In the genomic region with DNA sequence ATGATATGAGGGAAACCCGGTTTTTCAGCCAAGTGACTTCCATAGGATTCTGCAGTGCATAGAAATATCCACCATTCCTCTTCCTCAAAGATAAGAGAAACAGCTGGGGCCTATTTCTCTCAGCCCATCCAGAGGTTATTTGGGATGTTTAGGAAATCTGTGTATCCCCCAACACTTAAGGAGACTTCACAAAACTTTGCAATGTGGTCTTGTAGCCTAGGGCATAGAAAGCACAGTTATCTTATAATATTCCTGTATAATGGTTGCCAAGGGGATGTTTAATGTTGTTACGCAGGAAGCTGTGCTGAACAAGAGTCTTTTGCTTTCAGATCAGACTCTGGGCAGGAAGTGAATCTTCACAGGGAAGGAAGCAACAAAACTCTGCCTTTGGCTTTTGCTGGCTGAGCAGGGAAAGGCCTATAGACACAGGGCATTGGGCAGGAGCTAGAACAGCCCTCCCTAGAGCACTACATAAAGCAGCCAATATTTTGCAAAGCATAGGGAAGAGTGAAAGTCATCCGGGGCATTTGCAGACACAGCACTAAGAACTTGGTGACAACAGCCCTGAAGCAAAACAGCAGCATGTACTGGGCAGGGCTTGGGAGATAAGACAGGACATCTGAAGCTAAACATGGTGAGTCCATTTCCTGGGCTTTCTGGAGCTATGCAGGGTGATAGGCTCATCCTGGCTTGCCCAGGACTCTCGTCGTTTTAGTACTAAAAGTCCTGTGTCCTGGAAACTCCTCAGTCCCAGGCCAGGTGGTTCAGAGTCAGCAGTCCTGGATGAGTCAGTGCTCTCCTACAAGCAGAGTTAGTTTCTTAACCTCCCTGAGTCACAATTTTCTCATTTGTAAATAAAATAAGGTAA, we compare ENCODE assay signal across 8 cellular contexts. TPM values are rescaled to one million over a fixed set of nuclear protein-coding genes. Genes with fewer than 3 reads are reported as not detected.
DNase-seq lines count a peak whose midpoint lies in the region; ATAC-seq and TF ChIP-seq lines count a peak whose summit lies in the region.

No MANE protein-coding gene starts in this region.

- TF ChIP-seq EP300 in Ishikawa (IDR thresholded peaks at IDR 0.05; ENCODE audit: borderline replicate concordance), result no peak

- H3K9me3 Mint-ChIP-seq in activated CD4-positive, alpha-beta T cell treated with anti-CD3 and anti-CD28 coated beads, Interleukin-2, amount 10 ng/mL, durations not matched to agents 7 days and 5 days, result peaks cover 17% of the 10 kb centered on the region

- peak; percentile 5; the same call in 1 of the 2 replicates for TF ChIP-seq RAD21 in Ishikawa (IDR thresholded peaks at IDR 0.05; ENCODE audit: low read depth)

- H3K4me3 ChIP-seq in BLaER1 (no peak overlapping the region), fibroblast of pulmonary artery (replicated peaks; ENCODE audit: low read depth, low read length) (peak overlapping the region; percentile 43)

- peak; percentile 56 for DNase-seq in activated CD4-positive, alpha-beta T cell treated with anti-CD3 and anti-CD28 coated beads, Interleukin-2, amount 10 ng/mL, durations not matched to agents 7 days and 5 days
- DNase-seq in fibroblast of pulmonary artery (ENCODE audit: low read depth), result peak; percentile 84
- DNase-seq in pons (ENCODE audit: low spot score), result peak; percentile 51
- no peak for DNase-seq in effector CD8-positive, alpha-beta T cell (lab: John Stamatoyannopoulos, UW)
- no peak for DNase-seq in NCI-H128 (lab: John Stamatoyannopoulos, UW; ENCODE audit: unreplicated experiment)

- no peaks in the 10 kb centered on the region for H4K20me1 ChIP-seq in BLaER1

- peaks cover 14% of the 10 kb centered on the region for H3K27me3 Mint-ChIP-seq in activated CD4-positive, alpha-beta T cell treated with anti-CD3 and anti-CD28 coated beads, Interleukin-2, amount 10 ng/mL, durations not matched to agents 7 days and 5 days

- peaks cover 20% of the 10 kb centered on the region for H3K9me3 ChIP-seq in BLaER1

- POLR2A ChIA-PET in activated CD4-positive, alpha-beta T cell treated with anti-CD3 and anti-CD28 coated beads, Interleukin-2, amount 10 ng/mL, durations not matched to agents 7 days and 5 days (lab: Charles Lee), result no interaction called here

- peak overlapping the region; percentile 8; the same call in 1 of the 2 replicates for H3K27ac ChIP-seq in BLaER1

- no peaks in the 10 kb centered on the region for H3K36me3 ChIP-seq in BLaER1

- H3K4me2 ChIP-seq in BLaER1, result peak overlapping the region; percentile 61

- no peaks in the 10 kb centered on the region for H3K27me3 ChIP-seq in BLaER1

- ATAC-seq in HG02840 (IDR thresholded peaks at IDR 0.05; ENCODE audit: low FRiP score, unreplicated experiment), result no peak

- CTCF ChIA-PET in activated CD4-positive, alpha-beta T cell treated with anti-CD3 and anti-CD28 coated beads, Interleukin-2, amount 10 ng/mL, durations not matched to agents 7 days and 5 days (lab: Charles Lee), result interaction anchor here (0.6 to 1.9 kb wide), 2 partner anchors 107 to 188 kb away, joined by 3 to 9 read pairs; no protein-coding TSS in a partner anchor

- H3K4me3 Mint-ChIP-seq in activated CD4-positive, alpha-beta T cell treated with anti-CD3 and anti-CD28 coated beads, Interleukin-2, amount 10 ng/mL, durations not matched to agents 7 days and 5 days, result peak overlapping the region; percentile 86

- H3K27ac Mint-ChIP-seq in activated CD4-positive, alpha-beta T cell treated with anti-CD3 and anti-CD28 coated beads, Interleukin-2, amount 10 ng/mL, durations not matched to agents 7 days and 5 days, result peak overlapping the region; percentile 95

- peaks cover 22% of the 10 kb centered on the region for H3K4me1 ChIP-seq in BLaER1

- no peak for TF ChIP-seq CTCF in fibroblast of pulmonary artery (IDR thresholded peaks at IDR 0.05; ENCODE audit: low read length, missing control alignments)

- H3K36me3 Mint-ChIP-seq in activated CD4-positive, alpha-beta T cell treated with anti-CD3 and anti-CD28 coated beads, Interleukin-2, amount 10 ng/mL, durations not matched to agents 7 days and 5 days (ENCODE audit: low read depth), result peaks cover 13% of the 10 kb centered on the region

- no peak overlapping the region for H3K9ac ChIP-seq in BLaER1

- H3K4me1 Mint-ChIP-seq in activated CD4-positive, alpha-beta T cell treated with anti-CD3 and anti-CD28 coated beads, Interleukin-2, amount 10 ng/mL, durations not matched to agents 7 days and 5 days, result peaks cover 29% of the 10 kb centered on the region

TF ChIP-seq in Ishikawa, 13 proteins besides CTCF, POLR2A, EP300 and RAD21:
- TF ChIP-seq EGR1 (IDR thresholded peaks at IDR 0.05) (no peak), ZBTB7A (IDR thresholded peaks at IDR 0.05; ENCODE audit: low read depth) (no peak), TCF12 (IDR thresholded peaks at IDR 0.05; ENCODE audit: low read depth) (no peak), CEBPB (IDR thresholded peaks at IDR 0.05) (no peak)
TF ChIP-seq in Ishikawa: peak in this region for 0.

RNA-seq across cellular contexts. Expression of a gene that starts 18.7 kb away (rescaled TPM):
- total RNA-seq in activated CD4-positive, alpha-beta T cell treated with anti-CD3 and anti-CD28 coated beads, Interleukin-2, amount 10 ng/mL, durations not matched to agents 7 days and 5 days, result not detected

RNA-seq across cellular contexts. Expression of a gene that starts 41.9 kb away (rescaled TPM):
- not detected for total RNA-seq in activated CD4-positive, alpha-beta T cell treated with anti-CD3 and anti-CD28 coated beads, Interleukin-2, amount 10 ng/mL, durations not matched to agents 7 days and 5 days

Comparison
In these comparisons a context has a peak if more than half of its experiments do, and no peak if none do; other contexts are left out.
1. DNase-seq: peak in activated CD4-positive, alpha-beta T cell treated with anti-CD3 and anti-CD28 coated beads, Interleukin-2, amount 10 ng/mL, durations not matched to agents 7 days and 5 days (single experiment), fibroblast of pulmonary artery (single experiment) and pons (single experiment); none in effector CD8-positive, alpha-beta T cell (single experiment) and NCI-H128 (single experiment).